ENCODE assay signal across 23 cellular contexts in genomic region chr3:132117642-132118041, GRCh38.
"Had no signal": no experiment of that assay in that cellular context is flagged by ENCODE, and none has a peak within 500 bp of the region (broad histone marks: within the 10 kb centered on the region; RNA-seq: fewer than 3 reads in every experiment).

No MANE protein-coding gene starts in this region.

- H3K27ac ChIP-seq: body of pancreas, heart left ventricle, neural progenitor cell, vagina, VCaP had no signal

- ATAC-seq: body of pancreas; effector memory CD8-positive, alpha-beta T cell; esophagus mucosa; heart left ventricle; left colon; natural killer cell; right cardiac atrium; T-cell had no signal

- H3K27me3 ChIP-seq: body of pancreas, heart left ventricle, neural progenitor cell, vagina had no signal

- H3K4me1 ChIP-seq: body of pancreas, heart left ventricle, neural progenitor cell, vagina had no signal

- H3K9me3 ChIP-seq: body of pancreas, vagina had no signal

- H3K9ac ChIP-seq: neural progenitor cell had no signal

- H3K4me2 ChIP-seq: neural progenitor cell had no signal

- DNase-seq: activated CD4-positive, alpha-beta T cell treated with anti-CD3 and anti-CD28 coated beads for 4 hours; activated CD4-positive, alpha-beta T cell treated with anti-CD3 and anti-CD28 coated beads, Interleukin-2, amount 50 U/mL, for 4 hours; activated effector memory CD4-positive, alpha-beta T cell treated with Interleukin-2 at 50 U/mL for 16 hours; activated naive CD4-positive, alpha-beta T cell treated with Interleukin-2 at 50 U/mL for 16 hours; activated T-cell treated with anti-CD3 and anti-CD28 coated beads for 4 hours; anterior cingulate cortex; body of pancreas; cortex of kidney; effector memory CD8-positive, alpha-beta T cell; heart left ventricle; hypothalamus; immature natural killer cell; kidney; left colon; midbrain; natural killer cell; stimulated activated CD4-positive, alpha-beta T cell treated with anti-CD3 and anti-CD28 coated beads, Interleukin-4, amount 100 ng/mL, for 1 hour; T-cell had no signal

- H3K36me3 ChIP-seq: heart left ventricle, neural progenitor cell, vagina had no signal

- H2AFZ ChIP-seq: neural progenitor cell had no signal

- H3K4me3 ChIP-seq: body of pancreas, heart left ventricle, neural progenitor cell, vagina had no signal
